In genomic region chr14:77641207-77641533, GRCh38 we compare ENCODE assay signal across 9 cellular contexts. TPM values are rescaled to one million over a fixed set of nuclear protein-coding genes. Genes with fewer than 3 reads are reported as not detected.
DNase-seq lines count a peak whose midpoint lies in the region; ATAC-seq, FAIRE-seq and TF ChIP-seq lines count a peak whose summit lies in the region.
"Had no signal": no experiment of that assay in that cellular context is flagged by ENCODE, and none has a peak within 500 bp of the region (broad histone marks: within the 10 kb centered on the region; RNA-seq: fewer than 3 reads in every experiment).

No MANE protein-coding gene starts in this region.

- H3K4me1 Mint-ChIP-seq in natural killer cell treated with Interleukin-12 subunit alpha and Interleukin-12 subunit beta and Interleukin-15 and Interleukin-18, amount 100 ng/mL, for 72 hours (ENCODE audit: low read depth in 2 of 2), result peaks cover 14% of the 10 kb centered on the region in 2 donors

- H3K36me3 ChIP-seq in K562 (ENCODE audit: control insufficient read depth, insufficient read depth, low read length), result no peaks in the 10 kb centered on the region

- TF ChIP-seq CTCF in GM12865 (IDR thresholded peaks at IDR 0.05; ENCODE audit: insufficient read depth, low read depth, low read length, missing control alignments), result no peak
- no peak for TF ChIP-seq CTCF in K562 (IDR thresholded peaks at IDR 0.05 in 2 of 3, conservative IDR thresholded peaks at IDR 0.05 in 1 of 3; ENCODE audit: insufficient read depth in 2 of 3, low read depth in 1 of 3, low read length in 3 of 3)
- no peak for TF ChIP-seq CTCF in dorsolateral prefrontal cortex (IDR thresholded peaks at IDR 0.05 in 54 of 56, conservative IDR thresholded peaks at IDR 0.05 in 2 of 56; ENCODE audit: low read depth in 1 of 56, partially characterized antibody in 56 of 56)

- no peaks in the 10 kb centered on the region for H3K36me3 Mint-ChIP-seq in natural killer cell treated with Interleukin-12 subunit alpha and Interleukin-12 subunit beta and Interleukin-15 and Interleukin-18, amount 100 ng/mL, for 72 hours

- intact Hi-C loops in K562 (cut with micrococcal nuclease), result no loop called here
- intact Hi-C loops in dorsolateral prefrontal cortex (cut with DNase I), result no loop called here

- H3K9me3 ChIP-seq in K562 (replicated peaks; ENCODE audit: control insufficient read depth, insufficient read depth, low read depth, low read length), result no peaks in the 10 kb centered on the region

- no peaks in the 10 kb centered on the region for H3K9me3 Mint-ChIP-seq in natural killer cell treated with Interleukin-12 subunit alpha and Interleukin-12 subunit beta and Interleukin-15 and Interleukin-18, amount 100 ng/mL, for 72 hours

- FAIRE-seq in K562 (lab: Jason Lieb, UNC), result no peak

- peak overlapping the region; percentile 92 for H2AFZ ChIP-seq in K562 (ENCODE audit: low read depth, low read length)

- peak; percentile 32 for ATAC-seq in HG02885 (IDR thresholded peaks at IDR 0.05; ENCODE audit: poor library complexity, unreplicated experiment)
- ATAC-seq in K562, result peak; percentile 56
- ATAC-seq in natural killer cell treated with Interleukin-12 subunit alpha and Interleukin-12 subunit beta and Interleukin-15 and Interleukin-18, amount 100 ng/mL, for 72 hours, result no peak
- no peak for ATAC-seq in HG02852 (IDR thresholded peaks at IDR 0.05; ENCODE audit: unreplicated experiment)

- no peaks in the 10 kb centered on the region for H3K79me2 ChIP-seq in K562 (ENCODE audit: control insufficient read depth, insufficient read depth, low read length)

- H3K9me1 ChIP-seq in K562 (ENCODE audit: control insufficient read depth, insufficient read depth, low read length), result no peaks in the 10 kb centered on the region

- H3K4me3 ChIP-seq in GM12865 (ENCODE audit: low read depth, low read length), result peak overlapping the region; percentile 79
- peak overlapping the region; percentile 21 for H3K4me3 ChIP-seq in K562
- H3K4me3 ChIP-seq in dorsolateral prefrontal cortex, result peak overlapping the region in 28 of 59 donors; percentile 8 to 72 (median 56)

- no peak for TF ChIP-seq EP300 in K562 (IDR thresholded peaks at IDR 0.05; ENCODE audit: low read length)

- H3K4me2 ChIP-seq in K562 (ENCODE audit: insufficient read depth, low read length), result peak overlapping the region; percentile 58

- no peak overlapping the region for H3K9ac ChIP-seq in K562 (ENCODE audit: insufficient read depth in 1 of 2, low read depth in 2 of 2, low read length in 2 of 2)

- H3K4me3 Mint-ChIP-seq in natural killer cell treated with Interleukin-12 subunit alpha and Interleukin-12 subunit beta and Interleukin-15 and Interleukin-18, amount 100 ng/mL, for 72 hours, result peak overlapping the region; percentile 84

- H4K20me1 ChIP-seq in K562 (replicated peaks; ENCODE audit: control insufficient read depth, insufficient read depth, low read length), result no peaks in the 10 kb centered on the region

- TF ChIP-seq RAD21 in K562 (CRISPR knock-in tag; conservative IDR thresholded peaks at IDR 0.05 in 1 of 2, IDR thresholded peaks at IDR 0.05 in 1 of 2), result no peak

- in situ Hi-C loops in K562 (cut with MboI), result no loop called here

- peak overlapping the region; percentile 79 to 93 for H3K27ac Mint-ChIP-seq in natural killer cell treated with Interleukin-12 subunit alpha and Interleukin-12 subunit beta and Interleukin-15 and Interleukin-18, amount 100 ng/mL, for 72 hours

- H3K4me1 ChIP-seq in K562 (replicated peaks in 1 of 2; ENCODE audit: control insufficient read depth in 2 of 2, insufficient read depth in 2 of 2, low read length in 2 of 2), result peaks cover 9 to 11% of the 10 kb centered on the region in 2 experiments; a peak in 3 of 5 replicates

- TF ChIP-seq POLR2A in K562 (conservative IDR thresholded peaks at IDR 0.05), result no peak

- H3K27ac ChIP-seq in K562 (ENCODE audit: extremely low read depth, low read depth, low read length) (no peak overlapping the region), dorsolateral prefrontal cortex (peak overlapping the region in 26 of 59 donors; percentile 14 to 90 (median 70))

- CTCF ChIA-PET in K562 (lab: Yijun Ruan, JAX; ENCODE audit: low intra/inter-chr PET ratio), result no interaction called here

- no TSS peak for BruUV-seq in K562 (replicated peaks; lab: Mats Ljungman, UMichigan)

- 11% methylated on average over 7 of the region's 7 CpGs for WGBS in K562 (ENCODE audit: insufficient coverage, low coverage, missing lambda C conversion rate)

- H3K27me3 ChIP-seq in K562 (ENCODE audit: control insufficient read depth in 2 of 2, insufficient read depth in 2 of 2, low read length in 2 of 2), result no peaks in the 10 kb centered on the region
- H3K27me3 ChIP-seq in dorsolateral prefrontal cortex, result no peaks in the 10 kb centered on the region

- H3K27me3 Mint-ChIP-seq in natural killer cell treated with Interleukin-12 subunit alpha and Interleukin-12 subunit beta and Interleukin-15 and Interleukin-18, amount 100 ng/mL, for 72 hours, result peaks cover 0 to 2% of the 10 kb centered on the region in 2 donors

- POLR2A ChIA-PET in K562 (lab: Yijun Ruan, JAX), result no interaction called here

- DNase-seq in GM12865 (ENCODE audit: low read depth) (no peak), K562 (ENCODE audit: extremely low read depth in 1 of 4, low spot score in 3 of 4) (no peak), dorsolateral prefrontal cortex (no peak), amniotic stem cell (lab: John Stamatoyannopoulos, UW) (no peak)
- DNase-seq in natural killer cell treated with Interleukin-12 subunit alpha and Interleukin-12 subunit beta and Interleukin-15 and Interleukin-18, amount 100 ng/mL, for 72 hours (ENCODE audit: low spot score), result no peak
- DNase-seq in activated CD4-positive, CD25-positive, alpha-beta regulatory T cell treated with anti-CD3 and anti-CD28 coated beads, Interleukin-2, amount 50 U/mL, for 72 hours, result no peak
- DNase-seq: activated CD4-positive, alpha-beta T cell treated with anti-CD3 and anti-CD28 coated beads, Interleukin-2, amount 50 U/mL, for 4 hours had no signal

TF ChIP-seq in K562, 482 proteins besides CTCF, POLR2A, EP300 and RAD21:
- TF ChIP-seq E2F4 (CRISPR knock-in tag; IDR thresholded peaks at IDR 0.05; ENCODE audit: low read depth), result no peak
- no peak for TF ChIP-seq TFAM (CRISPR knock-in tag; conservative IDR thresholded peaks at IDR 0.05)
- TF ChIP-seq SPI1 (IDR thresholded peaks at IDR 0.05; ENCODE audit: borderline replicate concordance, low read depth, low read length), result peak; percentile 87; the same call in 1 of the 2 replicates
- TF ChIP-seq KAT7 (CRISPR knock-in tag; IDR thresholded peaks at IDR 0.05; ENCODE audit: borderline replicate concordance), result no peak

RNA-seq across cellular contexts. Expression of gene SPTLC2, which starts 24.7 kb away (rescaled TPM):
- total RNA-seq in K562 (2011; cell fraction: chromatin; rRNA removed; ENCODE audit: low replicate concordance), result 34.7 and 74.2 TPM in 2 replicates
- total RNA-seq in K562 (2011; cell fraction: nucleolus; rRNA removed), result 23.0 and 28.9 TPM in 2 replicates
- total RNA-seq in K562 (2011; cell fraction: nucleoplasm; rRNA removed), result 50.4 and 56.3 TPM in 2 replicates
- 11.1 and 11.8 TPM in 2 replicates for total RNA-seq in K562 (2014; rRNA removed)
- 19.5 and 22.6 TPM in 2 replicates for total RNA-seq in K562 (2014; rRNA removed; fragmentation: Illumina TruSeq; extraction: Trizol)
- total RNA-seq in K562 (2015; rRNA removed; fragmentation: Illumina TruSeq; extraction: Trizol), result 15.5 and 15.9 TPM in 2 replicates
- total RNA-seq in K562 (2021), result 20.8 and 24.2 TPM in 2 replicates
- polyA plus RNA-seq in K562 (2011; rRNA removed), result 24.2 and 30.4 TPM in 2 replicates
- polyA plus RNA-seq in K562 (2011; cell fraction: cytosol; rRNA removed), result 7.1 and 12.7 TPM in 2 replicates
- polyA plus RNA-seq in K562 (2011; cell fraction: nucleus; rRNA removed), result 11.1 and 12.1 TPM in 2 replicates
- 10.4 and 11.5 TPM in 2 replicates for polyA plus RNA-seq in K562 (2012)
- 12.6 and 13.3 TPM in 2 replicates for polyA plus RNA-seq in K562 (2014; fragmentation: Illumina TruSeq; extraction: Trizol)
- 1 to 10 TPM; 4.5 to 5.4 TPM for polyA plus RNA-seq in K562 (2014; fragmentation: Nextera tagmentation; extraction: Ambion mirVana)
- 8.6 and 14.0 TPM in 2 replicates for polyA plus RNA-seq in K562 (2014; rRNA removed)
- polyA minus RNA-seq in K562 (2011; rRNA and poly(A)+ RNA removed), result 46.8 and 53.8 TPM in 2 replicates
- polyA minus RNA-seq in K562 (2011; cell fraction: cytosol; rRNA and poly(A)+ RNA removed), result 15.4 and 16.2 TPM in 2 replicates
- polyA minus RNA-seq in K562 (2011; cell fraction: nucleus; rRNA and poly(A)+ RNA removed), result 5.1 and 9.7 TPM in 2 replicates
- total RNA-seq in natural killer cell treated with Interleukin-12 subunit alpha and Interleukin-12 subunit beta and Interleukin-15 and Interleukin-18, amount 100 ng/mL, for 72 hours, result 10 to 100 TPM; 44.0 to 65.7 TPM
- 100 to 1,000 TPM in 2 of 120 experiments, 10 to 100 TPM in 118; 19.4 to 116 (median 48.8) TPM for total RNA-seq in dorsolateral prefrontal cortex

Comparison
In these comparisons a context has a peak if more than half of its experiments do, and no peak if none do; other contexts are left out.
1. ATAC-seq: peak in HG02885 (single experiment) and K562 (single experiment); none in natural killer cell treated with Interleukin-12 subunit alpha and Interleukin-12 subunit beta and Interleukin-15 and Interleukin-18, amount 100 ng/mL, for 72 hours (0 of 2) and HG02852 (single experiment).